Comparison of ENCODE assay signal across 1 cellular context in the genomic region with DNA sequence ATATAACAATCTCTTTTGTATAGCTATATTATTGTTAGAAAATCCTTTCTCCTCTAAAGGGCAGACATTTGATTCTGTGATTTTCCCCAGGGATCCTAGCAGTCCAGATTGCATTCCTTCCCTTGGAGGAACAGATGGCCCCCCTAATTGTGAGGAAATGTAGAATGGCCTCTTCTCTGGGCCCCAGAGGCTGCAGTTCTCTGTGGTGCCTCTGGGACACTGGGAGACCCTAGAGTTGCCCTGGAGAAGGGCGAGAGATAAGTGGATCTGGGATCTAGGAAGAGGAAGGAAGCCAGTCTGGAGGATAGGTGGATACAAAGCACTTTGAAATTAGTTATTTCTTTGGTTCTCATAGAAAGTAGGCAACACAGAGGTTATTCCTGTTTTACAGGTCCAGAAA.
TF ChIP-seq lines count a peak whose summit lies in the region.

No MANE protein-coding gene starts in this region.

TF ChIP-seq in IMR-90, 13 proteins besides CTCF, POLR2A, EP300 and RAD21 (continued from another document):
- TF ChIP-seq FOS (IDR thresholded peaks at IDR 0.05; ENCODE audit: low read depth, low read length) (no peak), CHD1 (IDR thresholded peaks at IDR 0.05; ENCODE audit: low read depth, low read length) (no peak), BHLHE40 (IDR thresholded peaks at IDR 0.05; ENCODE audit: low read depth, low read length) (no peak), NFE2L2 (IDR thresholded peaks at IDR 0.05; ENCODE audit: low read depth, low read length) (no peak), MXI1 (IDR thresholded peaks at IDR 0.05; ENCODE audit: borderline replicate concordance, low read depth, low read length) (no peak), RFX5 (IDR thresholded peaks at IDR 0.05; ENCODE audit: low read depth, low read length) (no peak), CEBPB (IDR thresholded peaks at IDR 0.05; ENCODE audit: low read depth, low read length) (no peak), MAZ (IDR thresholded peaks at IDR 0.05; ENCODE audit: borderline replicate concordance, low read depth, low read length) (no peak), RCOR1 (IDR thresholded peaks at IDR 0.05; ENCODE audit: insufficient replicate concordance, low read length) (no peak), MAFK (IDR thresholded peaks at IDR 0.05; ENCODE audit: low read depth, low read length) (no peak)
- TF ChIP-seq, protein P1, sequence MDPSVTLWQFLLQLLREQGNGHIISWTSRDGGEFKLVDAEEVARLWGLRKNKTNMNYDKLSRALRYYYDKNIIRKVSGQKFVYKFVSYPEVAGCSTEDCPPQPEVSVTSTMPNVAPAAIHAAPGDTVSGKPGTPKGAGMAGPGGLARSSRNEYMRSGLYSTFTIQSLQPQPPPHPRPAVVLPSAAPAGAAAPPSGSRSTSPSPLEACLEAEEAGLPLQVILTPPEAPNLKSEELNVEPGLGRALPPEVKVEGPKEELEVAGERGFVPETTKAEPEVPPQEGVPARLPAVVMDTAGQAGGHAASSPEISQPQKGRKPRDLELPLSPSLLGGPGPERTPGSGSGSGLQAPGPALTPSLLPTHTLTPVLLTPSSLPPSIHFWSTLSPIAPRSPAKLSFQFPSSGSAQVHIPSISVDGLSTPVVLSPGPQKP (IDR thresholded peaks at IDR 0.05; ENCODE audit: borderline replicate concordance, low read depth, low read length) = no peak
- TF ChIP-seq, protein P2, sequence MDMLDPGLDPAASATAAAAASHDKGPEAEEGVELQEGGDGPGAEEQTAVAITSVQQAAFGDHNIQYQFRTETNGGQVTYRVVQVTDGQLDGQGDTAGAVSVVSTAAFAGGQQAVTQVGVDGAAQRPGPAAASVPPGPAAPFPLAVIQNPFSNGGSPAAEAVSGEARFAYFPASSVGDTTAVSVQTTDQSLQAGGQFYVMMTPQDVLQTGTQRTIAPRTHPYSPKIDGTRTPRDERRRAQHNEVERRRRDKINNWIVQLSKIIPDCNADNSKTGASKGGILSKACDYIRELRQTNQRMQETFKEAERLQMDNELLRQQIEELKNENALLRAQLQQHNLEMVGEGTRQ (IDR thresholded peaks at IDR 0.05; ENCODE audit: low read depth, low read length) = no peak
